Comparison of ENCODE assay signal across 8 cellular contexts in genomic region chr3:64445318-64446300, GRCh38.
DNase-seq lines count a peak whose midpoint lies in the region; ATAC-seq and TF ChIP-seq lines count a peak whose summit lies in the region.

No MANE protein-coding gene starts in this region.

- TF ChIP-seq CTCF in esophagus squamous epithelium (IDR thresholded peaks at IDR 0.05) (no peak), neural crest cell (conservative IDR thresholded peaks at IDR 0.05) (no peak)

- H3K4me1 ChIP-seq in esophagus squamous epithelium: peaks cover 6 to 47% (median 10%) of the 10 kb centered on the region in 3 donors

- peak overlapping the region; percentile 5 to 61 (median 22) for H3K27ac ChIP-seq in esophagus squamous epithelium

- peak overlapping the region; percentile 47 to 69 (median 56) for H3K4me3 ChIP-seq in esophagus squamous epithelium

- no peak overlapping the region for H3K27ac Mint-ChIP-seq in neural crest cell (ENCODE audit: unreplicated experiment)

- peaks cover 31% of the 10 kb centered on the region for H3K4me1 Mint-ChIP-seq in neural crest cell

- peaks cover 0 to 49% (median 0%) of the 10 kb centered on the region in 4 donors for H3K27me3 ChIP-seq in esophagus squamous epithelium

- DNase-seq in Caki2 (ENCODE audit: low read depth): peak; percentile 46
- peak; percentile 76 for DNase-seq in NCI-H146 (lab: John Stamatoyannopoulos, UW)
- DNase-seq in esophagus squamous epithelium (lab: John Stamatoyannopoulos, UW): no peak
- peak; percentile 61 for DNase-seq in neural crest cell (ENCODE audit: low read depth, low spot score)
- DNase-seq in GM19240 (ENCODE audit: insufficient read length, low spot score): no peak
- DNase-seq in C1 segment of cervical spinal cord (lab: John Stamatoyannopoulos, UW): no peak
- DNase-seq in GF-D8 (lab: John Stamatoyannopoulos, UW): no peak

- intact Hi-C loops in esophagus squamous epithelium (cut with DNase I): no loop called here

- no peak for ATAC-seq in HG02763 (IDR thresholded peaks at IDR 0.05; ENCODE audit: unreplicated experiment)

- 19 to 26% methylated on average over 20 to 26 of the region's 51 CpGs for WGBS in esophagus squamous epithelium, 2 donors

- no peaks in the 10 kb centered on the region for H3K9me3 ChIP-seq in esophagus squamous epithelium

- in situ Hi-C loops in Caki2 (cut with HindIII; ENCODE audit: low pct_unique_long_range_greater_than_20kb, low sequenced_read_pairs): no loop called here

- no peaks in the 10 kb centered on the region for H3K36me3 Mint-ChIP-seq in neural crest cell (ENCODE audit: low read depth)

- no peak for TF ChIP-seq POLR2A in esophagus squamous epithelium (IDR thresholded peaks at IDR 0.05)

- peaks cover 28% of the 10 kb centered on the region for H3K27me3 Mint-ChIP-seq in neural crest cell (ENCODE audit: low read depth)

- no peaks in the 10 kb centered on the region for H3K36me3 ChIP-seq in esophagus squamous epithelium

- peak overlapping the region; percentile 80 for H3K4me3 Mint-ChIP-seq in neural crest cell

- no peaks in the 10 kb centered on the region for H3K9me3 Mint-ChIP-seq in neural crest cell

Comparison
In these comparisons a context has a peak if more than half of its experiments do, and no peak if none do; other contexts are left out.
1. DNase-seq: peak in Caki2 (single experiment), NCI-H146 (single experiment) and neural crest cell (single experiment); none in esophagus squamous epithelium (single experiment), GM19240 (single experiment), C1 segment of cervical spinal cord (0 of 14) and GF-D8 (single experiment).